8 cellular contexts compared by ENCODE assay signal in the genomic region with DNA sequence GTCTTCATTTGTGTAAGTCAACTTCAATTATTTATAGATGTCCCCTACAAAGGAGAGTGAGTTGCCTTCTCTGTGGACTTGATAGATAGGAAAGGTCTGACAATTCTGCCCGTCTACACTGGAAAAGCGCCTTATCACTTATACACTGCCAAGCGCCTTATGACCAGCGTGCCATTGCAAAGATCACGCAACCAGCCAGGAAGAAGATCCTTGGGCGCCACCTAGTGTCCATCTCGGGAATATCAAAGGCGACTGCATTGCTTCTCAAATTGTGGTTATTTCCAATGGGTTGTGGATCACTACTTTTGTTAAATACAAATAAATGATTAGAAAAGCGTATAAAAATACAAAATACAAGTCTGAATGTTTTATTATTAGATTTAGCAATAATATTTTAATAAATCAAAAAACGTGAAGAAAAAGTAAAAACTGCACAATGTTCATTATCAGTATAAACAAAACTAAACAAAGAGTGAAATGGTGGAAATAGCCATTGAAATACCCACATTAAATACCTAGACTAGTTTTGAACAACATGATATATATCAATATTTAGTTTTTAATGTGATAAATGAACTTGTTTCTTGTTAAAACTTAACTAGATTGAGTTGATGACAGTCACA. TPM values are rescaled to one million over a fixed set of nuclear protein-coding genes. Genes with fewer than 3 reads are reported as not detected.
DNase-seq lines count a peak whose midpoint lies in the region; ATAC-seq, FAIRE-seq and TF ChIP-seq lines count a peak whose summit lies in the region.

No MANE protein-coding gene starts in this region.

- no peaks in the 10 kb centered on the region for H3K27me3 ChIP-seq in right lobe of liver

- ATAC-seq in GM18508 (IDR thresholded peaks at IDR 0.05; ENCODE audit: insufficient read depth, unreplicated experiment) = peak; percentile 59
- peak; percentile 68 for ATAC-seq in HG03280 (IDR thresholded peaks at IDR 0.05; ENCODE audit: unreplicated experiment)
- peak; percentile 95 to 98 (median 96) for ATAC-seq in right lobe of liver

- H3K27ac ChIP-seq in coronary artery (no peak overlapping the region), right lobe of liver (no peak overlapping the region)

- WGBS in right lobe of liver (ENCODE audit: insufficient coverage, low coverage, low lambda C conversion rate, missing lambda C conversion rate) = 3% methylated on average over 10 of the region's 10 CpGs

- intact Hi-C loops in right lobe of liver (cut with DNase I) = loop anchor here (10.0 kb wide), 2 partner anchors 118 to 128 kb away; no protein-coding TSS in a partner anchor

- no peaks in the 10 kb centered on the region for H3K4me1 ChIP-seq in right lobe of liver

- DNase-seq in NCI-H510A treated with DMSO at 0.1 percent for 48 hours (lab: John Stamatoyannopoulos, UW) (peak; percentile 80), coronary artery (ENCODE audit: low spot score) (peak; percentile 83), right lobe of liver (peak; percentile 73 to 83 (median 79))
- peak; percentile 90 for DNase-seq in activated CD4-positive, alpha-beta T cell treated with anti-CD3 and anti-CD28 coated beads for 48 hours
- DNase-seq in stimulated activated CD4-positive, alpha-beta T cell treated with anti-CD3 and anti-CD28 coated beads, TNF-alpha, amount 100 ng/mL, for 4 hours (ENCODE audit: low read depth in 3 of 3) = peak; percentile 69 to 78 (median 72)

- FAIRE-seq in A204.1 (lab: Jason Lieb, UNC) = peak; percentile 96

- H3K4me3 ChIP-seq in coronary artery (no peak overlapping the region), right lobe of liver (no peak overlapping the region)

- no peaks in the 10 kb centered on the region for H3K9me3 ChIP-seq in right lobe of liver

- TF ChIP-seq CTCF in coronary artery (IDR thresholded peaks at IDR 0.05) (peak; percentile 73), right lobe of liver (IDR thresholded peaks at IDR 0.05) (peak; percentile 85 to 97 (median 91))

- TF ChIP-seq POLR2A in right lobe of liver (IDR thresholded peaks at IDR 0.05) = no peak

- no peaks in the 10 kb centered on the region for H3K36me3 ChIP-seq in right lobe of liver

RNA-seq across cellular contexts. Expression of a gene that starts 27.8 kb away (rescaled TPM):
- total RNA-seq in right lobe of liver = 100 to 1,000 TPM in 3 of 6 experiments, 10 to 100 TPM in 3; 52.5 to 124 (median 94.9) TPM
